32 cellular contexts compared by ENCODE assay signal in genomic region chr18:6297875-6298274, GRCh38.
"Had no signal": no experiment of that assay in that cellular context is flagged by ENCODE, and none has a peak within 500 bp of the region (broad histone marks: within the 10 kb centered on the region; RNA-seq: fewer than 3 reads in every experiment).

No MANE protein-coding gene starts in this region.

- ATAC-seq: activated CD8-positive, alpha-beta T cell treated with anti-CD3 and anti-CD28 coated beads for 36 hours; activated naive CD4-positive, alpha-beta T cell treated with anti-CD3 and anti-CD28 coated beads, Interleukin-2, amount 50 U/mL, for 72 hours; activated naive CD8-positive, alpha-beta T cell treated with anti-CD3 and anti-CD28 coated beads, Interleukin-2, amount 50 U/mL, for 24 hours; activated T-cell treated with anti-CD3 and anti-CD28 coated beads, Interleukin-2, amount 50 U/mL, for 4 hours; activated T-cell treated with anti-CD3 and anti-CD28 coated beads, Interleukin-2, amount 50 U/mL, for 72 hours; activated T-helper 17 cell treated with anti-CD3 and anti-CD28 coated beads, Interleukin-2, amount 50 U/mL, for 72 hours had no signal

- H3K4me3 ChIP-seq: ascending aorta, cardiac muscle cell had no signal

- H3K27ac ChIP-seq: ascending aorta, cardiac muscle cell, VCaP had no signal

- H3K9me3 ChIP-seq: ascending aorta had no signal

- H3K27me3 ChIP-seq: ascending aorta, cardiac muscle cell had no signal

- DNase-seq: activated B cell treated with CpG ODN at 0.5 μM for 24 hours; activated CD4-positive, alpha-beta memory T cell treated with anti-CD3 and anti-CD28 coated beads for 36 hours; activated CD4-positive, alpha-beta T cell treated with anti-CD3 and anti-CD28 coated beads for 4 hours; activated CD4-positive, alpha-beta T cell treated with anti-CD3 and anti-CD28 coated beads, Interleukin-2, amount 10 ng/mL, durations not matched to agents 24 days and 14 days; activated CD4-positive, alpha-beta T cell treated with anti-CD3 and anti-CD28 coated beads, Interleukin-2, amount 50 U/mL, for 1 hour; activated CD4-positive, alpha-beta T cell treated with anti-CD3 and anti-CD28 coated beads, Interleukin-2, amount 50 U/mL, for 4 hours; activated CD4-positive, CD25-positive, alpha-beta regulatory T cell treated with anti-CD3 and anti-CD28 coated beads, Interleukin-2, amount 50 U/mL, for 72 hours; activated CD8-positive, alpha-beta memory T cell treated with anti-CD3 and anti-CD28 coated beads, Interleukin-2, amount 50 U/mL, for 4 hours; activated CD8-positive, alpha-beta T cell treated with anti-CD3 and anti-CD28 coated beads for 36 hours; activated effector memory CD4-positive, alpha-beta T cell treated with anti-CD3 and anti-CD28 coated beads, Interleukin-2, amount 50 U/mL, for 16 hours; activated gamma-delta T cell treated with Interleukin-2 at 50 U/mL for 16 hours; activated naive CD4-positive, alpha-beta T cell; activated naive CD4-positive, alpha-beta T cell treated with anti-CD3 and anti-CD28 coated beads for 36 hours; activated naive CD4-positive, alpha-beta T cell treated with anti-CD3 and anti-CD28 coated beads, Interleukin-2, amount 50 U/mL, for 16 hours; activated naive CD8-positive, alpha-beta T cell treated with anti-CD3 and anti-CD28 coated beads, Interleukin-2, amount 10 ng/mL, durations not matched to agents 7 days and 5 days; activated naive CD8-positive, alpha-beta T cell treated with anti-CD3 and anti-CD28 coated beads, Interleukin-2, amount 50 U/mL, for 24 hours; activated T-cell treated with anti-CD3 and anti-CD28 coated beads for 4 hours; activated T-cell treated with anti-CD3 and anti-CD28 coated beads, Interleukin-2, amount 50 U/mL, for 1 hour; activated T-cell treated with anti-CD3 and anti-CD28 coated beads, Interleukin-2, amount 50 U/mL, for 4 hours; activated T-cell treated with anti-CD3 and anti-CD28 coated beads, Interleukin-2, amount 50 U/mL, for 72 hours; amygdala; anterior cingulate cortex; caudate nucleus; cerebellar nuclear complex; T-helper 2 cell; T-helper 9 cell had no signal

- H3K36me3 ChIP-seq: ascending aorta, cardiac muscle cell had no signal

- H3K4me1 ChIP-seq: ascending aorta had no signal

- FAIRE-seq: bronchial epithelial cell had no signal
